Comparison of ENCODE assay signal across 34 cellular contexts in genomic region chr14:29999013-29999539, GRCh38.
A peak's percentile ranks its signal among the peaks of the same experiment; 100 is the strongest.
DNase-seq lines count a peak whose midpoint lies in the region; ATAC-seq and TF ChIP-seq lines count a peak whose summit lies in the region.
"Had no signal": no experiment of that assay in that cellular context is flagged by ENCODE, and none has a peak within 500 bp of the region (broad histone marks: within the 10 kb centered on the region; RNA-seq: fewer than 3 reads in every experiment).

No MANE protein-coding gene starts in this region.

- CTCF ChIA-PET in BJ (lab: Yijun Ruan, JAX), result interaction anchor here (2.0 kb wide), 1 partner anchor 25 kb away, joined by 5 read pairs; no protein-coding TSS in a partner anchor

- TF ChIP-seq CTCF in BJ (IDR thresholded peaks at IDR 0.05; ENCODE audit: insufficient read depth, low read depth, low read length), result peak; percentile 39
- TF ChIP-seq CTCF in GM12864 (IDR thresholded peaks at IDR 0.05; ENCODE audit: low read depth, low read length, missing control alignments), result peak; percentile 5
- TF ChIP-seq CTCF in WERI-Rb-1 (IDR thresholded peaks at IDR 0.05; ENCODE audit: low read depth, low read length), result peak; percentile 21; the same call in 1 of the 2 replicates
- peak; percentile 31 for TF ChIP-seq CTCF in fibroblast of the aortic adventitia (IDR thresholded peaks at IDR 0.05; ENCODE audit: insufficient read depth, low read length)

- H3K27me3 ChIP-seq in BJ (ENCODE audit: control insufficient read depth, insufficient read depth, low read length), result no peaks in the 10 kb centered on the region
- H3K27me3 ChIP-seq in WERI-Rb-1 (ENCODE audit: insufficient read depth, low read depth, severe bottlenecking), result no peaks in the 10 kb centered on the region
- H3K27me3 ChIP-seq: BLaER1, cardiac muscle cell, colonic mucosa, MG63, ovary had no signal

- DNase-seq in BJ (ENCODE audit: low read depth) (no peak), GM12864 (ENCODE audit: low read depth) (no peak), WERI-Rb-1 (no peak), fibroblast of the aortic adventitia (ENCODE audit: low read depth) (peak; percentile 9), SW480 (ENCODE audit: low spot score) (no peak)
- no peak for DNase-seq in activated CD8-positive, alpha-beta memory T cell treated with anti-CD3 and anti-CD28 coated beads, Interleukin-2, amount 50 U/mL, for 4 hours
- DNase-seq: ACHN; activated CD4-positive, alpha-beta T cell treated with anti-CD3 and anti-CD28 coated beads for 48 hours; activated effector memory CD4-positive, alpha-beta T cell treated with anti-CD3 and anti-CD28 coated beads, Interleukin-2, amount 50 U/mL, for 16 hours; activated T-cell treated with anti-CD3 and anti-CD28 coated beads, Interleukin-2, amount 50 U/mL, for 1 hour; colonic mucosa; DMS153; effector CD4-positive, alpha-beta T cell; erythroblast; foreskin melanocyte; left cardiac atrium; MG63; NCI-H1105 treated with DMSO at 0.1 percent for 48 hours; NCI-H187 treated with DMSO at 0.1 percent for 48 hours; NCI-H2171 treated with DMSO at 0.1 percent for 48 hours; NCI-H510A; NK-92 treated with Interleukin-12 subunit alpha and Interleukin-12 subunit beta, amount 100 ng/mL, for 24 hours; ovary; retina; Right ventricle myocardium superior; stimulated activated naive B cell treated with anti-CD40 and anti-IgM and Interleukin-4, amounts not matched to agents 10 μg/mL and 1 μg/mL and 100 μg/mL, for 72 hours; substantia nigra had no signal

- POLR2A ChIA-PET in BJ (lab: Charles Lee), result no interaction called here

- no peaks in the 10 kb centered on the region for H3K9me3 ChIP-seq in WERI-Rb-1 (ENCODE audit: severe bottlenecking)
- H3K9me3 ChIP-seq: BLaER1, colonic mucosa, MG63, ovary had no signal

- H3K27ac ChIP-seq in WERI-Rb-1, result no peak overlapping the region
- H3K27ac ChIP-seq: BLaER1, cardiac muscle cell, colonic mucosa, ovary, skin epidermis had no signal

- no peaks in the 10 kb centered on the region for H3K36me3 ChIP-seq in BJ (ENCODE audit: control insufficient read depth, insufficient read depth, low read length)
- no peaks in the 10 kb centered on the region for H3K36me3 ChIP-seq in WERI-Rb-1
- H3K36me3 ChIP-seq: BLaER1, cardiac muscle cell, colonic mucosa, MG63, ovary had no signal

- ATAC-seq in esophagus mucosa (no peak), GM21360 (IDR thresholded peaks at IDR 0.05; ENCODE audit: unreplicated experiment) (no peak)
- ATAC-seq: K562; left cardiac atrium; stimulated activated naive B cell treated with anti-CD40 and anti-IgM and Interleukin-4, amounts not matched to agents 10 μg/mL and 1 μg/mL and 100 μg/mL, for 72 hours had no signal

- H3K4me3 ChIP-seq in BJ (ENCODE audit: low read depth, low read length) (no peak overlapping the region), GM12864 (ENCODE audit: low read depth, low read length) (no peak overlapping the region), WERI-Rb-1 (ENCODE audit: low read depth, low read length) (no peak overlapping the region), fibroblast of the aortic adventitia (ENCODE audit: low read depth, low read length) (no peak overlapping the region)
- H3K4me3 ChIP-seq: BLaER1, cardiac muscle cell, colonic mucosa, K562, lung, MG63, ovary, skin epidermis had no signal
